ENCODE assay signal across 1 cellular context in the genomic region with DNA sequence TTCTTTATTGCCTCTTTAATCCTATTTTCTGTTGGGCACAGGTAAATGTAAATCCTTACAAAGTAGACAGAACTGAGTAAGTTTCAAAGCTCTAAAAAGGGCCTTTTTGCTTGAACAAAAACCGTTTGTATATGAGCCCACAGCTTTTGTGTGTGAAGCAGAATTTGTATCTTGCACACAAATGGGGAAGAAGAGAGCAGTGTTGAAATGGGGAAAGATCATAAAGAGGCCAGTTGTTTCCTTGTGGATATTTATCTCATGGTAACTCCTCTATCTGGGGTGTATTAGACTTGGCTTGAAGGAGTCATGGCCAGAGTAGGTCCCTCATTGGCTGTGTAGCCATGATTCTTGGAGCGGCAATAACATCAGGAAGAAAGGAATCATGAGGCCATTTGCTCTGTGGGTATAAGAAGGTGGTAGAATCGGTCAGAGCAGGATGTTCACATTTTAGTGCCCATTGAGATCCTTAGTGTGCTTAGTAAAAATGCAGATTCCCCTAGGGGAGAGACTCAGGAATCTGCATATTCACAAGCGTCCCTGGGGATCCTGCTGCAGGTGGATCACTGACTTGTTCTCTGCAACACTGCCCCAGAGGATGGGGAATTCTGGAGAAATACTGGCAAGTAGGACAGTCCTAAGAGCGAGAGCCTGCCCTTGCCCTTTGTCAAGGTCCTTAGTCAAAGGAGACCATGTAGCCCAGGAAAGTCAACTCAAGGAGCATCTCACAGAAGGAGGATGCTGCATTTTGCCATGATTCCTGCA.
TF ChIP-seq lines count a peak whose summit lies in the region.

No MANE protein-coding gene starts in this region.

TF ChIP-seq in GM23338, 12 proteins besides CTCF, POLR2A, EP300 and RAD21:
- TF ChIP-seq, protein P1, sequence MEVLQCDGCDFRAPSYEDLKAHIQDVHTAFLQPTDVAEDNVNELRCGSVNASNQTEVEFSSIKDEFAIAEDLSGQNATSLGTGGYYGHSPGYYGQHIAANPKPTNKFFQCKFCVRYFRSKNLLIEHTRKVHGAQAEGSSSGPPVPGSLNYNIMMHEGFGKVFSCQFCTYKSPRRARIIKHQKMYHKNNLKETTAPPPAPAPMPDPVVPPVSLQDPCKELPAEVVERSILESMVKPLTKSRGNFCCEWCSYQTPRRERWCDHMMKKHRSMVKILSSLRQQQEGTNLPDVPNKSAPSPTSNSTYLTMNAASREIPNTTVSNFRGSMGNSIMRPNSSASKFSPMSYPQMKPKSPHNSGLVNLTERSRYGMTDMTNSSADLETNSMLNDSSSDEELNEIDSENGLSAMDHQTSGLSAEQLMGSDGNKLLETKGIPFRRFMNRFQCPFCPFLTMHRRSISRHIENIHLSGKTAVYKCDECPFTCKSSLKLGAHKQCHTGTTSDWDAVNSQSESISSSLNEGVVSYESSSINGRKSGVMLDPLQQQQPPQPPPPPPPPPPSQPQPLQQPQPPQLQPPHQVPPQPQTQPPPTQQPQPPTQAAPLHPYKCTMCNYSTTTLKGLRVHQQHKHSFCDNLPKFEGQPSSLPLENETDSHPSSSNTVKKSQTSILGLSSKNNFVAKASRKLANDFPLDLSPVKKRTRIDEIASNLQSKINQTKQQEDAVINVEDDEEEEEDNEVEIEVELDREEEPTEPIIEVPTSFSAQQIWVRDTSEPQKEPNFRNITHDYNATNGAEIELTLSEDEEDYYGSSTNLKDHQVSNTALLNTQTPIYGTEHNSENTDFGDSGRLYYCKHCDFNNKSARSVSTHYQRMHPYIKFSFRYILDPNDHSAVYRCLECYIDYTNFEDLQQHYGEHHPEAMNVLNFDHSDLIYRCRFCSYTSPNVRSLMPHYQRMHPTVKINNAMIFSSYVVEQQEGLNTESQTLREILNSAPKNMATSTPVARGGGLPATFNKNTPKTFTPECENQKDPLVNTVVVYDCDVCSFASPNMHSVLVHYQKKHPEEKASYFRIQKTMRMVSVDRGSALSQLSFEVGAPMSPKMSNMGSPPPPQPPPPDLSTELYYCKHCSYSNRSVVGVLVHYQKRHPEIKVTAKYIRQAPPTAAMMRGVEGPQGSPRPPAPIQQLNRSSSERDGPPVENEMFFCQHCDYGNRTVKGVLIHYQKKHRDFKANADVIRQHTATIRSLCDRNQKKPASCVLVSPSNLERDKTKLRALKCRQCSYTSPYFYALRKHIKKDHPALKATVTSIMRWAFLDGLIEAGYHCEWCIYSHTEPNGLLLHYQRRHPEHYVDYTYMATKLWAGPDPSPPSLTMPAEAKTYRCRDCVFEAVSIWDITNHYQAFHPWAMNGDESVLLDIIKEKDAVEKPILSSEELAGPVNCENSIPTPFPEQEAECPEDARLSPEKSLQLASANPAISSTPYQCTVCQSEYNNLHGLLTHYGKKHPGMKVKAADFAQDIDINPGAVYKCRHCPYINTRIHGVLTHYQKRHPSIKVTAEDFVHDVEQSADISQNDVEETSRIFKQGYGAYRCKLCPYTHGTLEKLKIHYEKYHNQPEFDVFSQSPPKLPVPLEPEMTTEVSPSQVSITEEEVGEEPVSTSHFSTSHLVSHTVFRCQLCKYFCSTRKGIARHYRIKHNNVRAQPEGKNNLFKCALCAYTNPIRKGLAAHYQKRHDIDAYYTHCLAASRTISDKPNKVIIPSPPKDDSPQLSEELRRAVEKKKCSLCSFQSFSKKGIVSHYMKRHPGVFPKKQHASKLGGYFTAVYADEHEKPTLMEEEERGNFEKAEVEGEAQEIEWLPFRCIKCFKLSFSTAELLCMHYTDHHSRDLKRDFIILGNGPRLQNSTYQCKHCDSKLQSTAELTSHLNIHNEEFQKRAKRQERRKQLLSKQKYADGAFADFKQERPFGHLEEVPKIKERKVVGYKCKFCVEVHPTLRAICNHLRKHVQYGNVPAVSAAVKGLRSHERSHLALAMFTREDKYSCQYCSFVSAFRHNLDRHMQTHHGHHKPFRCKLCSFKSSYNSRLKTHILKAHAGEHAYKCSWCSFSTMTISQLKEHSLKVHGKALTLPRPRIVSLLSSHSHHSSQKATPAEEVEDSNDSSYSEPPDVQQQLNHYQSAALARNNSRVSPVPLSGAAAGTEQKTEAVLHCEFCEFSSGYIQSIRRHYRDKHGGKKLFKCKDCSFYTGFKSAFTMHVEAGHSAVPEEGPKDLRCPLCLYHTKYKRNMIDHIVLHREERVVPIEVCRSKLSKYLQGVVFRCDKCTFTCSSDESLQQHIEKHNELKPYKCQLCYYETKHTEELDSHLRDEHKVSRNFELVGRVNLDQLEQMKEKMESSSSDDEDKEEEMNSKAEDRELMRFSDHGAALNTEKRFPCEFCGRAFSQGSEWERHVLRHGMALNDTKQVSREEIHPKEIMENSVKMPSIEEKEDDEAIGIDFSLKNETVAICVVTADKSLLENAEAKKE (CRISPR knock-in tag; IDR thresholded peaks at IDR 0.05) = peak; percentile 44; the same call in 1 of the 2 replicates
- TF ChIP-seq, protein P2, sequence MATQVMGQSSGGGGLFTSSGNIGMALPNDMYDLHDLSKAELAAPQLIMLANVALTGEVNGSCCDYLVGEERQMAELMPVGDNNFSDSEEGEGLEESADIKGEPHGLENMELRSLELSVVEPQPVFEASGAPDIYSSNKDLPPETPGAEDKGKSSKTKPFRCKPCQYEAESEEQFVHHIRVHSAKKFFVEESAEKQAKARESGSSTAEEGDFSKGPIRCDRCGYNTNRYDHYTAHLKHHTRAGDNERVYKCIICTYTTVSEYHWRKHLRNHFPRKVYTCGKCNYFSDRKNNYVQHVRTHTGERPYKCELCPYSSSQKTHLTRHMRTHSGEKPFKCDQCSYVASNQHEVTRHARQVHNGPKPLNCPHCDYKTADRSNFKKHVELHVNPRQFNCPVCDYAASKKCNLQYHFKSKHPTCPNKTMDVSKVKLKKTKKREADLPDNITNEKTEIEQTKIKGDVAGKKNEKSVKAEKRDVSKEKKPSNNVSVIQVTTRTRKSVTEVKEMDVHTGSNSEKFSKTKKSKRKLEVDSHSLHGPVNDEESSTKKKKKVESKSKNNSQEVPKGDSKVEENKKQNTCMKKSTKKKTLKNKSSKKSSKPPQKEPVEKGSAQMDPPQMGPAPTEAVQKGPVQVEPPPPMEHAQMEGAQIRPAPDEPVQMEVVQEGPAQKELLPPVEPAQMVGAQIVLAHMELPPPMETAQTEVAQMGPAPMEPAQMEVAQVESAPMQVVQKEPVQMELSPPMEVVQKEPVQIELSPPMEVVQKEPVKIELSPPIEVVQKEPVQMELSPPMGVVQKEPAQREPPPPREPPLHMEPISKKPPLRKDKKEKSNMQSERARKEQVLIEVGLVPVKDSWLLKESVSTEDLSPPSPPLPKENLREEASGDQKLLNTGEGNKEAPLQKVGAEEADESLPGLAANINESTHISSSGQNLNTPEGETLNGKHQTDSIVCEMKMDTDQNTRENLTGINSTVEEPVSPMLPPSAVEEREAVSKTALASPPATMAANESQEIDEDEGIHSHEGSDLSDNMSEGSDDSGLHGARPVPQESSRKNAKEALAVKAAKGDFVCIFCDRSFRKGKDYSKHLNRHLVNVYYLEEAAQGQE (IDR thresholded peaks at IDR 0.05; ENCODE audit: unreplicated experiment) = no peak
- TF ChIP-seq NANOG (IDR thresholded peaks at IDR 0.05; ENCODE audit: borderline replicate concordance) = peak; percentile 45; the same call in 1 of the 2 replicates
- TF ChIP-seq, protein P3, sequence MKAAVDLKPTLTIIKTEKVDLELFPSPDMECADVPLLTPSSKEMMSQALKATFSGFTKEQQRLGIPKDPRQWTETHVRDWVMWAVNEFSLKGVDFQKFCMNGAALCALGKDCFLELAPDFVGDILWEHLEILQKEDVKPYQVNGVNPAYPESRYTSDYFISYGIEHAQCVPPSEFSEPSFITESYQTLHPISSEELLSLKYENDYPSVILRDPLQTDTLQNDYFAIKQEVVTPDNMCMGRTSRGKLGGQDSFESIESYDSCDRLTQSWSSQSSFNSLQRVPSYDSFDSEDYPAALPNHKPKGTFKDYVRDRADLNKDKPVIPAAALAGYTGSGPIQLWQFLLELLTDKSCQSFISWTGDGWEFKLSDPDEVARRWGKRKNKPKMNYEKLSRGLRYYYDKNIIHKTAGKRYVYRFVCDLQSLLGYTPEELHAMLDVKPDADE (IDR thresholded peaks at IDR 0.05) = no peak
